12 cellular contexts compared by ENCODE assay signal in genomic region chr12:32252199-32253073, GRCh38.
A peak's percentile ranks its signal among the peaks of the same experiment; 100 is the strongest.
DNase-seq lines count a peak whose midpoint lies in the region; ATAC-seq and TF ChIP-seq lines count a peak whose summit lies in the region.
"Had no signal": no experiment of that assay in that cellular context is flagged by ENCODE, and none has a peak within 500 bp of the region (broad histone marks: within the 10 kb centered on the region; RNA-seq: fewer than 3 reads in every experiment).

No MANE protein-coding gene starts in this region.

- no peaks in the 10 kb centered on the region for H3K36me3 ChIP-seq in CD4-positive, alpha-beta memory T cell (ENCODE audit: insufficient read depth, low read length)

- POLR2A ChIA-PET in CD4-positive, alpha-beta memory T cell (lab: Charles Lee; ENCODE audit: partially characterized antibody), result no interaction called here

- intact Hi-C loops in CD14-positive monocyte (cut with micrococcal nuclease), result no loop called here
- intact Hi-C loops in CD4-positive, alpha-beta memory T cell (cut with micrococcal nuclease), result no loop called here

- no peak overlapping the region for H3K4me3 ChIP-seq in CD4-positive, alpha-beta memory T cell (ENCODE audit: low read length in 2 of 2)

- H3K36me3 Mint-ChIP-seq in CD14-positive monocyte, result no peaks in the 10 kb centered on the region
- H3K36me3 Mint-ChIP-seq in CD4-positive, alpha-beta memory T cell, result peaks cover 2 to 16% of the 10 kb centered on the region in 2 donors

- no peak overlapping the region for H3K27ac Mint-ChIP-seq in CD14-positive monocyte
- H3K27ac Mint-ChIP-seq in CD4-positive, alpha-beta memory T cell, result peak overlapping the region in 2 of 7 donors; percentile 12 to 44

- H3K9me3 ChIP-seq in CD4-positive, alpha-beta memory T cell (ENCODE audit: control insufficient read depth in 1 of 2, low read length in 2 of 2), result no peaks in the 10 kb centered on the region

- no peaks in the 10 kb centered on the region for H3K4me1 Mint-ChIP-seq in CD14-positive monocyte
- H3K4me1 Mint-ChIP-seq in CD4-positive, alpha-beta memory T cell, result peaks cover 0 to 9% (median 4%) of the 10 kb centered on the region in 4 donors
- H3K4me1 Mint-ChIP-seq: nephron had no signal

- no peaks in the 10 kb centered on the region for H3K27me3 Mint-ChIP-seq in CD14-positive monocyte (ENCODE audit: low read depth in 3 of 3)
- H3K27me3 Mint-ChIP-seq in CD4-positive, alpha-beta memory T cell, result no peaks in the 10 kb centered on the region

- no peaks in the 10 kb centered on the region for H3K4me1 ChIP-seq in CD4-positive, alpha-beta memory T cell (ENCODE audit: insufficient read depth, low read length)

- no peak overlapping the region for H3K4me3 Mint-ChIP-seq in CD14-positive monocyte
- H3K4me3 Mint-ChIP-seq in CD4-positive, alpha-beta memory T cell, result no peak overlapping the region
- H3K4me3 Mint-ChIP-seq: nephron had no signal

- ATAC-seq in GM18909 (IDR thresholded peaks at IDR 0.05; ENCODE audit: poor library complexity, unreplicated experiment) (peak; percentile 90), HG02678 (IDR thresholded peaks at IDR 0.05; ENCODE audit: unreplicated experiment) (peak; percentile 91)

- in situ Hi-C loops in Caki2 (cut with HindIII; ENCODE audit: low pct_unique_long_range_greater_than_20kb, low sequenced_read_pairs), result no loop called here

- CTCF ChIA-PET in CD4-positive, alpha-beta memory T cell (lab: Charles Lee; ENCODE audit: partially characterized antibody), result no interaction called here

- no peaks in the 10 kb centered on the region for H3K27me3 ChIP-seq in CD4-positive, alpha-beta memory T cell (ENCODE audit: insufficient read depth, low read length)

- no peak overlapping the region for H3K27ac ChIP-seq in CD4-positive, alpha-beta memory T cell (ENCODE audit: low read depth, low read length)

- peaks cover 0 to 10% (median 5%) of the 10 kb centered on the region in 7 donors for H3K9me3 Mint-ChIP-seq in CD14-positive monocyte
- H3K9me3 Mint-ChIP-seq in CD4-positive, alpha-beta memory T cell, result peaks cover 0 to 5% (median 0%) of the 10 kb centered on the region in 8 donors

- TF ChIP-seq CTCF in CD14-positive monocyte (IDR thresholded peaks at IDR 0.05), result no peak

- DNase-seq in Caki2 (ENCODE audit: low read depth) (peak; percentile 55), NCI-H524 treated with DMSO at 0.1 percent for 48 hours (lab: John Stamatoyannopoulos, UW) (peak; percentile 99), CD14-positive monocyte (ENCODE audit: low spot score) (no peak), DMS79 treated with DMSO at 0.1 percent for 48 hours (lab: John Stamatoyannopoulos, UW) (no peak), NCI-H1092 (lab: John Stamatoyannopoulos, UW) (no peak)
- DNase-seq in CD4-positive, alpha-beta memory T cell, result no peak
- DNase-seq: activated T-cell treated with anti-CD3 and anti-CD28 coated beads for 4 hours; NCI-H1048; stimulated activated CD4-positive, alpha-beta T cell treated with anti-CD3 and anti-CD28 coated beads, Interleukin-4, amount 100 ng/mL, for 4 hours had no signal

Comparison
In these comparisons a context has a peak if more than half of its experiments do, and no peak if none do; other contexts are left out.
1. DNase-seq: peak in Caki2 (single experiment) and NCI-H524 treated with DMSO at 0.1 percent for 48 hours (single experiment); none in CD14-positive monocyte (single experiment), DMS79 treated with DMSO at 0.1 percent for 48 hours (single experiment), CD4-positive, alpha-beta memory T cell (0 of 5) and NCI-H1092 (single experiment).